9 cellular contexts compared by ENCODE assay signal in genomic region chr20:44644384-44645131, GRCh38. TPM values are rescaled to one million over a fixed set of nuclear protein-coding genes. Genes with fewer than 3 reads are reported as not detected.
DNase-seq lines count a peak whose midpoint lies in the region; ATAC-seq and TF ChIP-seq lines count a peak whose summit lies in the region.
"Had no signal": no experiment of that assay in that cellular context is flagged by ENCODE, and none has a peak within 500 bp of the region (broad histone marks: within the 10 kb centered on the region; RNA-seq: fewer than 3 reads in every experiment).

No MANE protein-coding gene starts in this region.

- H3K27ac Mint-ChIP-seq in activated T-cell treated with anti-CD3 and anti-CD28 coated beads, Interleukin-2, amount 50 U/mL, for 72 hours, result peak overlapping the region; percentile 87

- H3K36me3 Mint-ChIP-seq in activated T-cell treated with anti-CD3 and anti-CD28 coated beads, Interleukin-2, amount 50 U/mL, for 72 hours (ENCODE audit: insufficient read depth in 2 of 2), result peaks cover 0 to 3% of the 10 kb centered on the region in 2 donors

- no peak for TF ChIP-seq CTCF in lung (IDR thresholded peaks at IDR 0.05; ENCODE audit: control extremely low read depth, extremely low read depth)

- peaks cover 4 to 22% of the 10 kb centered on the region in 2 donors for H3K4me1 ChIP-seq in lung (ENCODE audit: control insufficient read depth in 2 of 2, insufficient read depth in 2 of 2, low read length in 2 of 2)

- H3K4me3 Mint-ChIP-seq in activated T-cell treated with anti-CD3 and anti-CD28 coated beads, Interleukin-2, amount 50 U/mL, for 72 hours, result peak overlapping the region; percentile 70 to 72

- H3K4me3 ChIP-seq in lung, result no peak overlapping the region

- no peaks in the 10 kb centered on the region for H3K27me3 Mint-ChIP-seq in activated T-cell treated with anti-CD3 and anti-CD28 coated beads, Interleukin-2, amount 50 U/mL, for 72 hours (ENCODE audit: low read depth)

- DNase-seq in stimulated activated CD4-positive, alpha-beta T cell treated with anti-CD3 and anti-CD28 coated beads, Interleukin-15, amount 100 ng/mL, for 24 hours, result peak; percentile 48
- no peak for DNase-seq in stimulated activated CD4-positive, alpha-beta T cell treated with anti-CD3 and anti-CD28 coated beads, Interleukin-2, amount 100 ng/mL, for 48 hours
- peak; percentile 29 to 37 for DNase-seq in activated T-cell treated with anti-CD3 and anti-CD28 coated beads, Interleukin-2, amount 50 U/mL, for 72 hours
- DNase-seq in lung (ENCODE audit: low spot score), result no peak
- DNase-seq in NCI-H2196 treated with DMSO at 0.1 percent for 48 hours (lab: John Stamatoyannopoulos, UW; ENCODE audit: unreplicated experiment), result no peak
- no peak for DNase-seq in mesenteric fat pad (ENCODE audit: low spot score)

- peaks cover 84% of the 10 kb centered on the region for H3K4me1 Mint-ChIP-seq in activated T-cell treated with anti-CD3 and anti-CD28 coated beads, Interleukin-2, amount 50 U/mL, for 72 hours (ENCODE audit: low read depth)

- WGBS in lung, 2 donors, result 56 to 69% methylated on average over 11 of the region's 11 CpGs

- H3K9me3 Mint-ChIP-seq in activated T-cell treated with anti-CD3 and anti-CD28 coated beads, Interleukin-2, amount 50 U/mL, for 72 hours, result no peaks in the 10 kb centered on the region

- no peaks in the 10 kb centered on the region for H3K27me3 ChIP-seq in lung (ENCODE audit: control insufficient read depth, insufficient read depth)

- peak overlapping the region; percentile 14 to 78 for H3K27ac ChIP-seq in lung (ENCODE audit: low read depth in 1 of 2, low read length in 1 of 2)
- H3K27ac ChIP-seq: C4-2B had no signal

- no peaks in the 10 kb centered on the region for H3K36me3 ChIP-seq in lung (ENCODE audit: control insufficient read depth in 2 of 2, insufficient read depth in 2 of 2, low read length in 2 of 2)

- peak; percentile 57 for ATAC-seq in activated T-cell treated with anti-CD3 and anti-CD28 coated beads, Interleukin-2, amount 50 U/mL, for 72 hours (replicated peaks in 1 of 2)
- ATAC-seq in lung (ENCODE audit: insufficient read depth, low FRiP score) (no peak), HG03097 (IDR thresholded peaks at IDR 0.05; ENCODE audit: low FRiP score, unreplicated experiment) (no peak), HG03439 (IDR thresholded peaks at IDR 0.05; ENCODE audit: unreplicated experiment) (no peak)

- H3K9me3 ChIP-seq in lung (ENCODE audit: control insufficient read depth in 2 of 2, insufficient read depth in 1 of 2, low read length in 1 of 2), result no peaks in the 10 kb centered on the region

RNA-seq across cellular contexts. Expression of gene ADA, which starts 6.9 kb away (rescaled TPM):
- total RNA-seq in activated T-cell treated with anti-CD3 and anti-CD28 coated beads, Interleukin-2, amount 50 U/mL, for 72 hours, result 10 to 100 TPM; 26.7 to 43.4 TPM
- 1 to 10 TPM; 6.2 to 9.8 TPM for total RNA-seq in lung
- 10 to 100 TPM in 1 of 2 donors, 1 to 10 TPM in 1; 4.2 to 55.2 TPM for polyA plus RNA-seq in lung
- total RNA-seq in mesenteric fat pad, result 12.2 TPM

Comparison
In these comparisons a context has a peak if more than half of its experiments do, and no peak if none do; other contexts are left out.
1. DNase-seq: peak in stimulated activated CD4-positive, alpha-beta T cell treated with anti-CD3 and anti-CD28 coated beads, Interleukin-15, amount 100 ng/mL, for 24 hours (single experiment) and activated T-cell treated with anti-CD3 and anti-CD28 coated beads, Interleukin-2, amount 50 U/mL, for 72 hours (2 of 2); none in stimulated activated CD4-positive, alpha-beta T cell treated with anti-CD3 and anti-CD28 coated beads, Interleukin-2, amount 100 ng/mL, for 48 hours (0 of 2), lung (single experiment), NCI-H2196 treated with DMSO at 0.1 percent for 48 hours (single experiment) and mesenteric fat pad (single experiment).
2. ATAC-seq: peak in activated T-cell treated with anti-CD3 and anti-CD28 coated beads, Interleukin-2, amount 50 U/mL, for 72 hours (2 of 2); none in lung (single experiment), HG03097 (single experiment) and HG03439 (single experiment).